ENCODE assay signal across 22 cellular contexts in genomic region chr16:55824473-55824872, GRCh38. TPM values are rescaled to one million over a fixed set of nuclear protein-coding genes. Genes with fewer than 3 reads are reported as not detected.
"Had no signal": no experiment of that assay in that cellular context is flagged by ENCODE, and none has a peak within 500 bp of the region (broad histone marks: within the 10 kb centered on the region; RNA-seq: fewer than 3 reads in every experiment).

No MANE protein-coding gene starts in this region.

- DNase-seq: IMR-90, Karpas-422, KG1, MG63, NCI-H1092 treated with DMSO at 0.1 percent for 48 hours, NCI-H1436, NCI-H187, NCI-H2029, NCI-H2081 treated with DMSO at 0.1 percent for 48 hours, NCI-H2171, NCI-H226, NCI-H446, NCI-H510A, NCI-H524 treated with DMSO at 0.1 percent for 48 hours, NCI-H69, NCI-H774, RPMI8226, SHP77, SK-N-SH, SW 1271 had no signal

- H3K9me3 ChIP-seq: MG63, SK-N-SH had no signal

- H3K4me3 ChIP-seq: MG63 had no signal

- H3K36me3 ChIP-seq: MG63 had no signal

- FAIRE-seq: RCC 7860 had no signal

RNA-seq across cellular contexts. Expression of gene CES1, which starts 8.4 kb away (rescaled TPM):
- total RNA-seq: HT-29, IMR-90 had no signal
- polyA plus RNA-seq: SK-N-SH had no signal

RNA-seq across cellular contexts. Expression of gene CES5A, which starts 50.7 kb away (rescaled TPM):
- total RNA-seq: HT-29, IMR-90 had no signal
- polyA plus RNA-seq: IMR-90, SK-N-SH had no signal
